ENCODE assay signal across 8 cellular contexts in the genomic region with DNA sequence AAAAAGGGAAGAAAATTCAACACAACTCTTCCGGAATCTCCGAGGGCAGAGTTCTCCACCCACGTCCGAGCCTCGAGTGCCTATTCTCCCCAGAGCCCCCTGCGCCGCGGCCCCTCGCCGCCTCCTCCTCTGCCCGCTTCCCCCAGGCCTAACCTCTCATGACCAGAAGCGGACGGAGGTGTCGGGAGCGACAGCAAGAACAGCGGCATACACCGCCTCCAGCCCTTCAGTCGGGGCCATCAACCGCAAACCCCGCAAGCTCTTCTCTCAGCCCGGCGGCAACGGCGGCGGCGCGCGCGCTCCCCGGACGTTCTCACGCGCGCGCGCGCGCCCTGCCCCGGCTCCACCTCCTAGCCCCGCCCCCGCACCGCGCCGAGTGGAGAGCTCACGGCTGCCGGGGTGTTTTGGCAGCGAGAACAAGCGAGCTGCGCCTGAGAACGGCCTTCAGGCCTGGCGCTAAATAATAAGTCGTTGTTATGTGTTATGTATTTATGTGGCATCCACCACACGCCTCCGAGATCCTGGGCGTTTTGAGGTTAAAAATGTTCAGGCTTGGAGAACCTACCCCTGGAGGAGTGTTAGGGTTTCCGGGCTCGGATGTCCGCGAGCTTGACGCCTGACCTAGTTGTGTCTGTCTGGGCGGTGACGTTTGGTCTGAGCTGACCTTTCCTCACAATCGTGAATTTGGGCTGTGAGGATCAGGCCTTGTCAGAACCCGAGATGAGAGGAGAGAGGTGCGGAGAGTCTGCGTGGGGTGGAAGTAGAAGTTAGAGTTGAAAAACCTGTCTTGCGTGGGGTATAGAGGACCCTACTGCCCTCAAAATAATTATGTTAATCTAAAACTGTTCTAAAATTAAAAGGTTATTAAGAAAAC.
DNase-seq lines count a peak whose midpoint lies in the region; ATAC-seq and TF ChIP-seq lines count a peak whose summit lies in the region.

Gene RNFT1 (minus strand): TSS at position 286 of the 874 bp plus-strand sequence. CDS start 77 bp downstream, at position 209.

- CTCF ChIA-PET in AG04449 (lab: Yijun Ruan, JAX) = interaction anchor here (0.9 to 1.8 kb wide), 2 partner anchors 50 to 69 kb away, joined by 3 to 5 read pairs; no protein-coding TSS in a partner anchor

- H3K27ac ChIP-seq in cingulate gyrus (ENCODE audit: low read depth, low read length) = peak within 1 kb of the TSS; percentile 93

- TF ChIP-seq CTCF in AG04449 (IDR thresholded peaks at IDR 0.05; ENCODE audit: insufficient read depth, low read length, missing control alignments) = no peak

- peak within 1 kb of the TSS; percentile 97 for H3K4me3 ChIP-seq in AG04449 (ENCODE audit: low read depth, low read length)

- ATAC-seq in GM19023 (IDR thresholded peaks at IDR 0.05; ENCODE audit: unreplicated experiment) (peak; percentile 81), HG03280 (IDR thresholded peaks at IDR 0.05; ENCODE audit: unreplicated experiment) (peak; percentile 86)

- no peak for DNase-seq in AG04449 (ENCODE audit: low read depth, low spot score)
- DNase-seq in NCI-H510A treated with DMSO at 0.1 percent for 48 hours (lab: John Stamatoyannopoulos, UW) = peak; percentile 98
- DNase-seq in activated CD4-positive, alpha-beta T cell treated with anti-CD3 and anti-CD28 coated beads for 48 hours = peak; percentile 97
- DNase-seq in kidney tubule cell (ENCODE audit: low spot score) = peak; percentile 84
- DNase-seq in stimulated activated CD4-positive, alpha-beta T cell treated with anti-CD3 and anti-CD28 coated beads, Interleukin-15, amount 100 ng/mL, for 48 hours (ENCODE audit: low read depth in 2 of 2) = peak; percentile 83 to 93

- POLR2A ChIA-PET in AG04449 (lab: Yijun Ruan, JAX) = interaction anchor here (0.7 to 1.4 kb wide), 3 partner anchors 11 to 114 kb away, joined by 3 to 5 read pairs (median 5); no protein-coding TSS in a partner anchor
